36 cellular contexts compared by ENCODE assay signal in the genomic region with DNA sequence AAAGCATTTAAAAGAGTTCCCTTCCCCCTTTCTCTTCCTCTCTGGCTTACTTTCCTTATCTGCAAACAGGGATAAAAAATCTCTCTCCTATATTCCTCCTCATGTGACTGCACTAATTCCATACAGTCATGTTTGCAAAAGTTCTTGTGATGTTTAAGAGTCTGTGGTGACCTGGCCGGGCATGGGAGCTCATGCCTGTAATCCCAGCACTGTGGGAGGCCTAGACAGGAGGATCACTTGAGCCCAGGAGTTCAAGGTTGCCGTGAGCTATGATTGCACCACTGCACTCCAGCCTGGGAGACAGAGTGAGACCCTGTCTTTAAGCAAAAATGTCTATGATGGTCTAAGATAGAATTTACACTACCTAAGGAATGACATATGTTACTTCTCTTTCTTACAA. TPM values are rescaled to one million over a fixed set of nuclear protein-coding genes. Genes with fewer than 3 reads are reported as not detected.
"Had no signal": no experiment of that assay in that cellular context is flagged by ENCODE, and none has a peak within 500 bp of the region (broad histone marks: within the 10 kb centered on the region; RNA-seq: fewer than 3 reads in every experiment).

No MANE protein-coding gene starts in this region.

- H3K4me3 ChIP-seq: adrenal gland, ascending aorta, body of pancreas, breast epithelium, cardiac muscle cell had no signal

- DNase-seq: activated effector memory CD4-positive, alpha-beta T cell treated with anti-CD3 and anti-CD28 coated beads, Interleukin-2, amount 50 U/mL, for 16 hours; activated effector memory CD4-positive, alpha-beta T cell treated with Interleukin-2 at 50 U/mL for 16 hours; activated gamma-delta T cell; activated gamma-delta T cell treated with Interleukin-2 at 50 U/mL for 16 hours; activated naive CD4-positive, alpha-beta T cell; activated naive CD4-positive, alpha-beta T cell treated with anti-CD3 and anti-CD28 coated beads for 36 hours; activated naive CD4-positive, alpha-beta T cell treated with anti-CD3 and anti-CD28 coated beads, Interleukin-2, amount 10 ng/mL, durations not matched to agents 7 days and 5 days; activated naive CD4-positive, alpha-beta T cell treated with anti-CD3 and anti-CD28 coated beads, Interleukin-2, amount 50 U/mL, for 16 hours; activated naive CD4-positive, alpha-beta T cell treated with Interleukin-2 at 50 U/mL for 16 hours; activated naive CD8-positive, alpha-beta T cell treated with anti-CD3 and anti-CD28 coated beads for 36 hours; activated naive CD8-positive, alpha-beta T cell treated with anti-CD3 and anti-CD28 coated beads, Interleukin-2, amount 10 ng/mL, durations not matched to agents 7 days and 5 days; activated naive CD8-positive, alpha-beta T cell treated with anti-CD3 and anti-CD28 coated beads, Interleukin-2, amount 50 U/mL, for 24 hours; activated T-cell treated with anti-CD3 and anti-CD28 coated beads for 4 hours; activated T-cell treated with anti-CD3 and anti-CD28 coated beads, Interleukin-2, amount 50 U/mL, for 1 hour; activated T-cell treated with anti-CD3 and anti-CD28 coated beads, Interleukin-2, amount 50 U/mL, for 24 hours; activated T-cell treated with anti-CD3 and anti-CD28 coated beads, Interleukin-2, amount 50 U/mL, for 4 hours; activated T-cell treated with anti-CD3 and anti-CD28 coated beads, Interleukin-2, amount 50 U/mL, for 48 hours; activated T-cell treated with anti-CD3 and anti-CD28 coated beads, Interleukin-2, amount 50 U/mL, for 72 hours; adrenal gland; amniotic stem cell; amygdala; anterior cingulate cortex; aorta; body of pancreas; brain microvascular endothelial cell; caudate nucleus; central memory CD4-positive, alpha-beta T cell; cerebellar nuclear complex had no signal

- ATAC-seq: activated naive CD4-positive, alpha-beta T cell treated with anti-CD3 and anti-CD28 coated beads, Interleukin-2, amount 50 U/mL, for 72 hours; activated naive CD8-positive, alpha-beta T cell treated with anti-CD3 and anti-CD28 coated beads, Interleukin-2, amount 50 U/mL, for 24 hours; activated T-cell treated with anti-CD3 and anti-CD28 coated beads, Interleukin-2, amount 50 U/mL, for 4 hours; activated T-cell treated with anti-CD3 and anti-CD28 coated beads, Interleukin-2, amount 50 U/mL, for 72 hours; activated T-helper 17 cell treated with anti-CD3 and anti-CD28 coated beads, Interleukin-2, amount 50 U/mL, for 72 hours; body of pancreas had no signal

- H3K27ac ChIP-seq: adrenal gland, ascending aorta, body of pancreas, brain microvascular endothelial cell, breast epithelium, cardiac muscle cell had no signal

- H3K4me1 ChIP-seq: adrenal gland, ascending aorta, body of pancreas, breast epithelium had no signal

- H3K36me3 ChIP-seq: adrenal gland, ascending aorta, brain microvascular endothelial cell, breast epithelium, cardiac muscle cell had no signal

- H3K9me3 ChIP-seq: adrenal gland, ascending aorta, body of pancreas, breast epithelium had no signal

- H3K27me3 ChIP-seq: adrenal gland, ascending aorta, body of pancreas, brain microvascular endothelial cell, breast epithelium, cardiac muscle cell had no signal

RNA-seq across cellular contexts. Expression of a gene that starts 19.6 kb away (rescaled TPM):
- total RNA-seq: activated T-helper 1 cell treated with anti-CD3 and anti-CD28 coated beads, Interleukin-12 subunit alpha, Interleukin-12 subunit beta, Interleukin-2, Interleukin-4 antibody, amounts not matched to agents 30 ng/mL and 10 ng/mL and 1 ng/mL, durations not matched to agents 14 hours and 24 hours and 36 hours; activated T-helper 2 cell treated with anti-CD3 and anti-CD28 coated beads, Interferon-gamma antibody, Interleukin-2, Interleukin-4, amounts not matched to agents 10 μg/mL and 5 μg/mL and 100 μg/mL, durations not matched to agents 14 hours and 24 hours and 36 hours; ascending aorta; cardiac septum had no signal
